ENCODE assay signal across 1 cellular context in the genomic region with DNA sequence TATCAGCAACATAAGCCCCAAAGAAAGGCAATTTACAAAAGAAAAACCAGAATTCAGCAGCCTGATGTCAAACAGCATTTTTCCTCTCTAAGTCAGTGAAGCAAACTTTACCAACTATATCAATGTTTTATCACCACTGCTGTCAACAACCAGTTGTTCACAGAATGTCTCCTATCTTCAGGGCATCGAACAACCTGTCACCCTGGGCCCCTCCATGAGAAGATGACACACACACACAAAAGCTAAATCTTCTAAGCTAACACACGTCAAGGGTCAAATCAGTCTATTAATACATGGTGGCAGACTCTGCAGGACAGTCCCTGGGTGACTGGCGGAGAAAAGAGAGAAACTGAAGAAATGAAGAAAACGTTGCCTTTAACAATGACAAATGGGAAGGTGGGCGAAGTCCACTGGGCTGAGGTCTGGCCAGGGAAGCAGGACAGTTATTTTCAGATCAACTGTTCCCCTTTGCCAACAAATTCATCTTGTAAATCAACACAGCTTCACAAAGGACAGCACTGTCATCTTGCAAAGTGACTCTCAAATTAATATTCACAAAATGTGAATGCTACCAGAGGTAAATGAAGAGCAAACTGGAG.
A peak's percentile ranks its signal among the peaks of the same experiment; 100 is the strongest.
TF ChIP-seq lines count a peak whose summit lies in the region.

No MANE protein-coding gene starts in this region.

TF ChIP-seq in HepG2, 621 proteins besides CTCF, POLR2A, EP300 and RAD21 (continued from another document and continues in another):
- TF ChIP-seq SNAPC2 (CRISPR knock-in tag; IDR thresholded peaks at IDR 0.05) (no peak), NR2F6 (IDR thresholded peaks at IDR 0.05) (peak; percentile 55; the same call in 1 of the 2 replicates), NR2F6 (CRISPR knock-in tag; IDR thresholded peaks at IDR 0.05) (no peak), ZFYVE20 (CRISPR knock-in tag; IDR thresholded peaks at IDR 0.05; ENCODE audit: borderline replicate concordance, low read depth) (no peak), SOX6 (IDR thresholded peaks at IDR 0.05) (no peak), SOX6 (CRISPR knock-in tag; IDR thresholded peaks at IDR 0.05) (peak; percentile 67), RXRB (CRISPR knock-in tag; IDR thresholded peaks at IDR 0.05; ENCODE audit: borderline replicate concordance) (peak; percentile 19; the same call in 1 of the 2 replicates), TBX3 (IDR thresholded peaks at IDR 0.05; ENCODE audit: borderline replicate concordance) (no peak), FOXA1 (IDR thresholded peaks at IDR 0.05) (no peak), FOXA1 (CRISPR knock-in tag; IDR thresholded peaks at IDR 0.05) (0 out of 2 replicates have a peak, but pooled peaks have one; percentile 34), FOSL2 (CRISPR knock-in tag; IDR thresholded peaks at IDR 0.05) (0 out of 2 replicates have a peak, but pooled peaks have one; percentile 14), ZNF510 (CRISPR knock-in tag; IDR thresholded peaks at IDR 0.05; ENCODE audit: low read depth) (no peak), GTF2F1 (IDR thresholded peaks at IDR 0.05; ENCODE audit: low read length) (no peak), SMYD3 (CRISPR knock-in tag; IDR thresholded peaks at IDR 0.05) (no peak), SAP130 (CRISPR knock-in tag; IDR thresholded peaks at IDR 0.05; ENCODE audit: low read depth) (peak; percentile 65), CREB1 (IDR thresholded peaks at IDR 0.05) (no peak), CREB1 (CRISPR knock-in tag; IDR thresholded peaks at IDR 0.05) (peak; percentile 31), ZNF615 (CRISPR knock-in tag; IDR thresholded peaks at IDR 0.05; ENCODE audit: borderline replicate concordance) (no peak), SCMH1 (CRISPR knock-in tag; IDR thresholded peaks at IDR 0.05; ENCODE audit: borderline replicate concordance) (no peak), TMF1 (CRISPR knock-in tag; IDR thresholded peaks at IDR 0.05; ENCODE audit: low read depth) (no peak), ZNF644 (CRISPR knock-in tag; IDR thresholded peaks at IDR 0.05; ENCODE audit: low read depth) (no peak), SATB2 (CRISPR knock-in tag; IDR thresholded peaks at IDR 0.05) (no peak), NR2F2 (IDR thresholded peaks at IDR 0.05; ENCODE audit: borderline replicate concordance, low read depth) (peak; percentile 29; the same call in 1 of the 2 replicates), TBX2 (CRISPR knock-in tag; IDR thresholded peaks at IDR 0.05; ENCODE audit: borderline replicate concordance) (peak; percentile 70; the same call in 1 of the 2 replicates), HNF4A (CRISPR knock-in tag; IDR thresholded peaks at IDR 0.05) (peak; percentile 41; the same call in 1 of the 2 replicates), KDM5B (CRISPR knock-in tag; IDR thresholded peaks at IDR 0.05; ENCODE audit: borderline replicate concordance) (no peak), NFIC (IDR thresholded peaks at IDR 0.05; ENCODE audit: low read length) (0 out of 2 replicates have a peak, but pooled peaks have one; percentile 27), TGIF2 (CRISPR knock-in tag; IDR thresholded peaks at IDR 0.05) (no peak), ZNF761 (CRISPR knock-in tag; conservative IDR thresholded peaks at IDR 0.05) (no peak), BCL6 (CRISPR knock-in tag; IDR thresholded peaks at IDR 0.05) (peak; percentile 49), HHEX (CRISPR knock-in tag; IDR thresholded peaks at IDR 0.05) (peak; percentile 27; the same call in 1 of the 2 replicates), MATR3 (CRISPR knock-in tag; IDR thresholded peaks at IDR 0.05) (no peak), POLR2AphosphoS2 (IDR thresholded peaks at IDR 0.05; ENCODE audit: low read depth, low read length) (no peak), KLF13 (CRISPR knock-in tag; IDR thresholded peaks at IDR 0.05) (no peak), GATAD2A (CRISPR knock-in tag; IDR thresholded peaks at IDR 0.05) (peak; percentile 41; the same call in 1 of the 2 replicates), CEBPB (IDR thresholded peaks at IDR 0.05; ENCODE audit: borderline replicate concordance, low read depth, low read length) (no peak), POGZ (CRISPR knock-in tag; IDR thresholded peaks at IDR 0.05) (0 out of 2 replicates have a peak, but pooled peaks have one; percentile 24)
- TF ChIP-seq, protein P1, sequence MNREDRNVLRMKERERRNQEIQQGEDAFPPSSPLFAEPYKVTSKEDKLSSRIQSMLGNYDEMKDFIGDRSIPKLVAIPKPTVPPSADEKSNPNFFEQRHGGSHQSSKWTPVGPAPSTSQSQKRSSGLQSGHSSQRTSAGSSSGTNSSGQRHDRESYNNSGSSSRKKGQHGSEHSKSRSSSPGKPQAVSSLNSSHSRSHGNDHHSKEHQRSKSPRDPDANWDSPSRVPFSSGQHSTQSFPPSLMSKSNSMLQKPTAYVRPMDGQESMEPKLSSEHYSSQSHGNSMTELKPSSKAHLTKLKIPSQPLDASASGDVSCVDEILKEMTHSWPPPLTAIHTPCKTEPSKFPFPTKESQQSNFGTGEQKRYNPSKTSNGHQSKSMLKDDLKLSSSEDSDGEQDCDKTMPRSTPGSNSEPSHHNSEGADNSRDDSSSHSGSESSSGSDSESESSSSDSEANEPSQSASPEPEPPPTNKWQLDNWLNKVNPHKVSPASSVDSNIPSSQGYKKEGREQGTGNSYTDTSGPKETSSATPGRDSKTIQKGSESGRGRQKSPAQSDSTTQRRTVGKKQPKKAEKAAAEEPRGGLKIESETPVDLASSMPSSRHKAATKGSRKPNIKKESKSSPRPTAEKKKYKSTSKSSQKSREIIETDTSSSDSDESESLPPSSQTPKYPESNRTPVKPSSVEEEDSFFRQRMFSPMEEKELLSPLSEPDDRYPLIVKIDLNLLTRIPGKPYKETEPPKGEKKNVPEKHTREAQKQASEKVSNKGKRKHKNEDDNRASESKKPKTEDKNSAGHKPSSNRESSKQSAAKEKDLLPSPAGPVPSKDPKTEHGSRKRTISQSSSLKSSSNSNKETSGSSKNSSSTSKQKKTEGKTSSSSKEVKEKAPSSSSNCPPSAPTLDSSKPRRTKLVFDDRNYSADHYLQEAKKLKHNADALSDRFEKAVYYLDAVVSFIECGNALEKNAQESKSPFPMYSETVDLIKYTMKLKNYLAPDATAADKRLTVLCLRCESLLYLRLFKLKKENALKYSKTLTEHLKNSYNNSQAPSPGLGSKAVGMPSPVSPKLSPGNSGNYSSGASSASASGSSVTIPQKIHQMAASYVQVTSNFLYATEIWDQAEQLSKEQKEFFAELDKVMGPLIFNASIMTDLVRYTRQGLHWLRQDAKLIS (CRISPR knock-in tag; IDR thresholded peaks at IDR 0.05): no peak
- TF ChIP-seq, protein P2, sequence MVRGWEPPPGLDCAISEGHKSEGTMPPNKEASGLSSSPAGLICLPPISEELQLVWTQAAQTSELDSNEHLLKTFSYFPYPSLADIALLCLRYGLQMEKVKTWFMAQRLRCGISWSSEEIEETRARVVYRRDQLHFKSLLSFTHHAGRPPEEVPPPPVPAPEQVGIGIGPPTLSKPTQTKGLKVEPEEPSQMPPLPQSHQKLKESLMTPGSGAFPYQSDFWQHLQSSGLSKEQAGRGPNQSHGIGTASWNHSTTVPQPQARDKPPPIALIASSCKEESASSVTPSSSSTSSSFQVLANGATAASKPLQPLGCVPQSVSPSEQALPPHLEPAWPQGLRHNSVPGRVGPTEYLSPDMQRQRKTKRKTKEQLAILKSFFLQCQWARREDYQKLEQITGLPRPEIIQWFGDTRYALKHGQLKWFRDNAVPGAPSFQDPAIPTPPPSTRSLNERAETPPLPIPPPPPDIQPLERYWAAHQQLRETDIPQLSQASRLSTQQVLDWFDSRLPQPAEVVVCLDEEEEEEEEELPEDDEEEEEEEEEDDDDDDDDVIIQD (CRISPR knock-in tag; IDR thresholded peaks at IDR 0.05; ENCODE audit: low read depth): 0 out of 2 replicates have a peak, but pooled peaks have one; percentile 12
- TF ChIP-seq, protein P3, sequence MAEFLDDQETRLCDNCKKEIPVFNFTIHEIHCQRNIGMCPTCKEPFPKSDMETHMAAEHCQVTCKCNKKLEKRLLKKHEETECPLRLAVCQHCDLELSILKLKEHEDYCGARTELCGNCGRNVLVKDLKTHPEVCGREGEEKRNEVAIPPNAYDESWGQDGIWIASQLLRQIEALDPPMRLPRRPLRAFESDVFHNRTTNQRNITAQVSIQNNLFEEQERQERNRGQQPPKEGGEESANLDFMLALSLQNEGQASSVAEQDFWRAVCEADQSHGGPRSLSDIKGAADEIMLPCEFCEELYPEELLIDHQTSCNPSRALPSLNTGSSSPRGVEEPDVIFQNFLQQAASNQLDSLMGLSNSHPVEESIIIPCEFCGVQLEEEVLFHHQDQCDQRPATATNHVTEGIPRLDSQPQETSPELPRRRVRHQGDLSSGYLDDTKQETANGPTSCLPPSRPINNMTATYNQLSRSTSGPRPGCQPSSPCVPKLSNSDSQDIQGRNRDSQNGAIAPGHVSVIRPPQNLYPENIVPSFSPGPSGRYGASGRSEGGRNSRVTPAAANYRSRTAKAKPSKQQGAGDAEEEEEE (CRISPR knock-in tag; IDR thresholded peaks at IDR 0.05; ENCODE audit: borderline replicate concordance): no peak
- TF ChIP-seq, protein P4, sequence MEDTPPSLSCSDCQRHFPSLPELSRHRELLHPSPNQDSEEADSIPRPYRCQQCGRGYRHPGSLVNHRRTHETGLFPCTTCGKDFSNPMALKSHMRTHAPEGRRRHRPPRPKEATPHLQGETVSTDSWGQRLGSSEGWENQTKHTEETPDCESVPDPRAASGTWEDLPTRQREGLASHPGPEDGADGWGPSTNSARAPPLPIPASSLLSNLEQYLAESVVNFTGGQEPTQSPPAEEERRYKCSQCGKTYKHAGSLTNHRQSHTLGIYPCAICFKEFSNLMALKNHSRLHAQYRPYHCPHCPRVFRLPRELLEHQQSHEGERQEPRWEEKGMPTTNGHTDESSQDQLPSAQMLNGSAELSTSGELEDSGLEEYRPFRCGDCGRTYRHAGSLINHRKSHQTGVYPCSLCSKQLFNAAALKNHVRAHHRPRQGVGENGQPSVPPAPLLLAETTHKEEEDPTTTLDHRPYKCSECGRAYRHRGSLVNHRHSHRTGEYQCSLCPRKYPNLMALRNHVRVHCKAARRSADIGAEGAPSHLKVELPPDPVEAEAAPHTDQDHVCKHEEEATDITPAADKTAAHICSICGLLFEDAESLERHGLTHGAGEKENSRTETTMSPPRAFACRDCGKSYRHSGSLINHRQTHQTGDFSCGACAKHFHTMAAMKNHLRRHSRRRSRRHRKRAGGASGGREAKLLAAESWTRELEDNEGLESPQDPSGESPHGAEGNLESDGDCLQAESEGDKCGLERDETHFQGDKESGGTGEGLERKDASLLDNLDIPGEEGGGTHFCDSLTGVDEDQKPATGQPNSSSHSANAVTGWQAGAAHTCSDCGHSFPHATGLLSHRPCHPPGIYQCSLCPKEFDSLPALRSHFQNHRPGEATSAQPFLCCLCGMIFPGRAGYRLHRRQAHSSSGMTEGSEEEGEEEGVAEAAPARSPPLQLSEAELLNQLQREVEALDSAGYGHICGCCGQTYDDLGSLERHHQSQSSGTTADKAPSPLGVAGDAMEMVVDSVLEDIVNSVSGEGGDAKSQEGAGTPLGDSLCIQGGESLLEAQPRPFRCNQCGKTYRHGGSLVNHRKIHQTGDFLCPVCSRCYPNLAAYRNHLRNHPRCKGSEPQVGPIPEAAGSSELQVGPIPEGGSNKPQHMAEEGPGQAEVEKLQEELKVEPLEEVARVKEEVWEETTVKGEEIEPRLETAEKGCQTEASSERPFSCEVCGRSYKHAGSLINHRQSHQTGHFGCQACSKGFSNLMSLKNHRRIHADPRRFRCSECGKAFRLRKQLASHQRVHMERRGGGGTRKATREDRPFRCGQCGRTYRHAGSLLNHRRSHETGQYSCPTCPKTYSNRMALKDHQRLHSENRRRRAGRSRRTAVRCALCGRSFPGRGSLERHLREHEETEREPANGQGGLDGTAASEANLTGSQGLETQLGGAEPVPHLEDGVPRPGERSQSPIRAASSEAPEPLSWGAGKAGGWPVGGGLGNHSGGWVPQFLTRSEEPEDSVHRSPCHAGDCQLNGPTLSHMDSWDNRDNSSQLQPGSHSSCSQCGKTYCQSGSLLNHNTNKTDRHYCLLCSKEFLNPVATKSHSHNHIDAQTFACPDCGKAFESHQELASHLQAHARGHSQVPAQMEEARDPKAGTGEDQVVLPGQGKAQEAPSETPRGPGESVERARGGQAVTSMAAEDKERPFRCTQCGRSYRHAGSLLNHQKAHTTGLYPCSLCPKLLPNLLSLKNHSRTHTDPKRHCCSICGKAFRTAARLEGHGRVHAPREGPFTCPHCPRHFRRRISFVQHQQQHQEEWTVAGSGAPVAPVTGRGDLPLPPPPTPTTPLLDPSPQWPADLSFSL (CRISPR knock-in tag; IDR thresholded peaks at IDR 0.05): 0 out of 2 replicates have a peak, but pooled peaks have one; percentile 18
- TF ChIP-seq, protein P5, sequence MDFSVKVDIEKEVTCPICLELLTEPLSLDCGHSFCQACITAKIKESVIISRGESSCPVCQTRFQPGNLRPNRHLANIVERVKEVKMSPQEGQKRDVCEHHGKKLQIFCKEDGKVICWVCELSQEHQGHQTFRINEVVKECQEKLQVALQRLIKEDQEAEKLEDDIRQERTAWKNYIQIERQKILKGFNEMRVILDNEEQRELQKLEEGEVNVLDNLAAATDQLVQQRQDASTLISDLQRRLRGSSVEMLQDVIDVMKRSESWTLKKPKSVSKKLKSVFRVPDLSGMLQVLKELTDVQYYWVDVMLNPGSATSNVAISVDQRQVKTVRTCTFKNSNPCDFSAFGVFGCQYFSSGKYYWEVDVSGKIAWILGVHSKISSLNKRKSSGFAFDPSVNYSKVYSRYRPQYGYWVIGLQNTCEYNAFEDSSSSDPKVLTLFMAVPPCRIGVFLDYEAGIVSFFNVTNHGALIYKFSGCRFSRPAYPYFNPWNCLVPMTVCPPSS (IDR thresholded peaks at IDR 0.05): no peak
- TF ChIP-seq, protein P6, sequence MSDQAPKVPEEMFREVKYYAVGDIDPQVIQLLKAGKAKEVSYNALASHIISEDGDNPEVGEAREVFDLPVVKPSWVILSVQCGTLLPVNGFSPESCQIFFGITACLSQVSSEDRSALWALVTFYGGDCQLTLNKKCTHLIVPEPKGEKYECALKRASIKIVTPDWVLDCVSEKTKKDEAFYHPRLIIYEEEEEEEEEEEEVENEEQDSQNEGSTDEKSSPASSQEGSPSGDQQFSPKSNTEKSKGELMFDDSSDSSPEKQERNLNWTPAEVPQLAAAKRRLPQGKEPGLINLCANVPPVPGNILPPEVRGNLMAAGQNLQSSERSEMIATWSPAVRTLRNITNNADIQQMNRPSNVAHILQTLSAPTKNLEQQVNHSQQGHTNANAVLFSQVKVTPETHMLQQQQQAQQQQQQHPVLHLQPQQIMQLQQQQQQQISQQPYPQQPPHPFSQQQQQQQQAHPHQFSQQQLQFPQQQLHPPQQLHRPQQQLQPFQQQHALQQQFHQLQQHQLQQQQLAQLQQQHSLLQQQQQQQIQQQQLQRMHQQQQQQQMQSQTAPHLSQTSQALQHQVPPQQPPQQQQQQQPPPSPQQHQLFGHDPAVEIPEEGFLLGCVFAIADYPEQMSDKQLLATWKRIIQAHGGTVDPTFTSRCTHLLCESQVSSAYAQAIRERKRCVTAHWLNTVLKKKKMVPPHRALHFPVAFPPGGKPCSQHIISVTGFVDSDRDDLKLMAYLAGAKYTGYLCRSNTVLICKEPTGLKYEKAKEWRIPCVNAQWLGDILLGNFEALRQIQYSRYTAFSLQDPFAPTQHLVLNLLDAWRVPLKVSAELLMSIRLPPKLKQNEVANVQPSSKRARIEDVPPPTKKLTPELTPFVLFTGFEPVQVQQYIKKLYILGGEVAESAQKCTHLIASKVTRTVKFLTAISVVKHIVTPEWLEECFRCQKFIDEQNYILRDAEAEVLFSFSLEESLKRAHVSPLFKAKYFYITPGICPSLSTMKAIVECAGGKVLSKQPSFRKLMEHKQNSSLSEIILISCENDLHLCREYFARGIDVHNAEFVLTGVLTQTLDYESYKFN (CRISPR knock-in tag; conservative IDR thresholded peaks at IDR 0.05): peak; percentile 66
- TF ChIP-seq, protein P7, sequence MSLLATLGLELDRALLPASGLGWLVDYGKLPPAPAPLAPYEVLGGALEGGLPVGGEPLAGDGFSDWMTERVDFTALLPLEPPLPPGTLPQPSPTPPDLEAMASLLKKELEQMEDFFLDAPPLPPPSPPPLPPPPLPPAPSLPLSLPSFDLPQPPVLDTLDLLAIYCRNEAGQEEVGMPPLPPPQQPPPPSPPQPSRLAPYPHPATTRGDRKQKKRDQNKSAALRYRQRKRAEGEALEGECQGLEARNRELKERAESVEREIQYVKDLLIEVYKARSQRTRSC (CRISPR knock-in tag; IDR thresholded peaks at IDR 0.05; ENCODE audit: low read depth): no peak
